ENCODE assay signal across 1 cellular context in genomic region chr5:111493031-111493430, GRCh38.
TF ChIP-seq lines count a peak whose summit lies in the region.

No MANE protein-coding gene starts in this region.

TF ChIP-seq in HepG2, 621 proteins besides CTCF, POLR2A, EP300 and RAD21:
- no peak for TF ChIP-seq ZNF3 (CRISPR knock-in tag; IDR thresholded peaks at IDR 0.05)
- no peak for TF ChIP-seq ZNF777 (CRISPR knock-in tag; IDR thresholded peaks at IDR 0.05)
- TF ChIP-seq ZNF770 (CRISPR knock-in tag; IDR thresholded peaks at IDR 0.05) = no peak
- TF ChIP-seq SPEN (CRISPR knock-in tag; IDR thresholded peaks at IDR 0.05; ENCODE audit: low read depth) = no peak
- no peak for TF ChIP-seq ZFP91 (CRISPR knock-in tag; IDR thresholded peaks at IDR 0.05; ENCODE audit: borderline replicate concordance)
- TF ChIP-seq PAF1 (CRISPR knock-in tag; IDR thresholded peaks at IDR 0.05) = no peak
- TF ChIP-seq ZNF142 (CRISPR knock-in tag; IDR thresholded peaks at IDR 0.05) = no peak
- TF ChIP-seq ARID3A (IDR thresholded peaks at IDR 0.05; ENCODE audit: low read depth, low read length) = no peak
- TF ChIP-seq CENPX (CRISPR knock-in tag; IDR thresholded peaks at IDR 0.05) = no peak
- TF ChIP-seq PREB (CRISPR knock-in tag; IDR thresholded peaks at IDR 0.05) = no peak
- no peak for TF ChIP-seq PCBP1 (IDR thresholded peaks at IDR 0.05; ENCODE audit: borderline replicate concordance, low read depth, low read length)
- TF ChIP-seq ZNF740 (CRISPR knock-in tag; IDR thresholded peaks at IDR 0.05) = no peak
- TF ChIP-seq ZNF292 (CRISPR knock-in tag; IDR thresholded peaks at IDR 0.05; ENCODE audit: borderline replicate concordance, low read depth) = no peak
- TF ChIP-seq FOSL1 (CRISPR knock-in tag; IDR thresholded peaks at IDR 0.05; ENCODE audit: borderline replicate concordance) = no peak
- no peak for TF ChIP-seq EHMT2 (IDR thresholded peaks at IDR 0.05; ENCODE audit: borderline replicate concordance, low read depth, low read length)
- TF ChIP-seq ESRRA (CRISPR knock-in tag; IDR thresholded peaks at IDR 0.05; ENCODE audit: low read depth) = no peak
- no peak for TF ChIP-seq ZIK1 (CRISPR knock-in tag; IDR thresholded peaks at IDR 0.05; ENCODE audit: borderline replicate concordance, low read depth)
TF ChIP-seq in HepG2: peak in this region for 0.
